Comparison of ENCODE assay signal across 1 cellular context in the genomic region with DNA sequence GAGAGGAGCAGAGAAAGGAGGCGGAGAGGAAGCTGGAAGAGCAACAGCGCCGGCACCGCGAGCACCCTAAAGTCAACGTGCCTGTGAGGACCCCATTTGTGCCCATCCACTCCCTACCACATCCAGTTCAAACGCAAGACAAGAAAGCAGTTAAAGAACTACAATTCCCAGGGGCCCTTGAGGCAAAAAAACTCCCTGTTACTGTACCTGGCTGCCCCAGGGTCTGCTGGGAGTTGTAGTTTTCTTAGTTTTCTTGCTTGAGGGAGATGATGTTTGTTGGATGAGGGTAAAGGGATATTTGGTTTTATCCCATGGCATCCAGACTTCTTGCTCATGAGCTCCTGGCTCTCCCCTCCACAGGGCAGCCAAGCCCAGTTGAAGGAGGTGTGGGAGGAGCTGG.
A peak's percentile ranks its signal among the peaks of the same experiment; 100 is the strongest.
TF ChIP-seq lines count a peak whose summit lies in the region.

No MANE protein-coding gene starts in this region.

TF ChIP-seq in K562, 482 proteins besides CTCF, POLR2A, EP300 and RAD21:
- TF ChIP-seq, protein P1, sequence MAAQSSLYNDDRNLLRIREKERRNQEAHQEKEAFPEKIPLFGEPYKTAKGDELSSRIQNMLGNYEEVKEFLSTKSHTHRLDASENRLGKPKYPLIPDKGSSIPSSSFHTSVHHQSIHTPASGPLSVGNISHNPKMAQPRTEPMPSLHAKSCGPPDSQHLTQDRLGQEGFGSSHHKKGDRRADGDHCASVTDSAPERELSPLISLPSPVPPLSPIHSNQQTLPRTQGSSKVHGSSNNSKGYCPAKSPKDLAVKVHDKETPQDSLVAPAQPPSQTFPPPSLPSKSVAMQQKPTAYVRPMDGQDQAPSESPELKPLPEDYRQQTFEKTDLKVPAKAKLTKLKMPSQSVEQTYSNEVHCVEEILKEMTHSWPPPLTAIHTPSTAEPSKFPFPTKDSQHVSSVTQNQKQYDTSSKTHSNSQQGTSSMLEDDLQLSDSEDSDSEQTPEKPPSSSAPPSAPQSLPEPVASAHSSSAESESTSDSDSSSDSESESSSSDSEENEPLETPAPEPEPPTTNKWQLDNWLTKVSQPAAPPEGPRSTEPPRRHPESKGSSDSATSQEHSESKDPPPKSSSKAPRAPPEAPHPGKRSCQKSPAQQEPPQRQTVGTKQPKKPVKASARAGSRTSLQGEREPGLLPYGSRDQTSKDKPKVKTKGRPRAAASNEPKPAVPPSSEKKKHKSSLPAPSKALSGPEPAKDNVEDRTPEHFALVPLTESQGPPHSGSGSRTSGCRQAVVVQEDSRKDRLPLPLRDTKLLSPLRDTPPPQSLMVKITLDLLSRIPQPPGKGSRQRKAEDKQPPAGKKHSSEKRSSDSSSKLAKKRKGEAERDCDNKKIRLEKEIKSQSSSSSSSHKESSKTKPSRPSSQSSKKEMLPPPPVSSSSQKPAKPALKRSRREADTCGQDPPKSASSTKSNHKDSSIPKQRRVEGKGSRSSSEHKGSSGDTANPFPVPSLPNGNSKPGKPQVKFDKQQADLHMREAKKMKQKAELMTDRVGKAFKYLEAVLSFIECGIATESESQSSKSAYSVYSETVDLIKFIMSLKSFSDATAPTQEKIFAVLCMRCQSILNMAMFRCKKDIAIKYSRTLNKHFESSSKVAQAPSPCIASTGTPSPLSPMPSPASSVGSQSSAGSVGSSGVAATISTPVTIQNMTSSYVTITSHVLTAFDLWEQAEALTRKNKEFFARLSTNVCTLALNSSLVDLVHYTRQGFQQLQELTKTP (IDR thresholded peaks at IDR 0.05; ENCODE audit: low read depth in 1 of 2, partially characterized antibody in 2 of 2) = peak in 1 of 2 experiments; percentile 98
- TF ChIP-seq SIX5 (IDR thresholded peaks at IDR 0.05; ENCODE audit: borderline replicate concordance in 1 of 2, insufficient read depth in 1 of 2, low read depth in 1 of 2, low read length in 2 of 2) (peak; percentile 91 to 97), ZNF644 (tag; IDR thresholded peaks at IDR 0.05; ENCODE audit: low read depth) (0 out of 2 replicates have a peak, but pooled peaks have one; percentile 60), CREM (IDR thresholded peaks at IDR 0.05; ENCODE audit: low read depth) (0 out of 2 replicates have a peak, but pooled peaks have one; percentile 30), CHD4 (IDR thresholded peaks at IDR 0.05; ENCODE audit: insufficient read depth, insufficient replicate concordance, low read depth, low read length, poor library complexity, severe bottlenecking) (no peak), ZNF766 (CRISPR knock-in tag; conservative IDR thresholded peaks at IDR 0.05) (0 out of 2 replicates have a peak, but pooled peaks have one; percentile 47), MBD2 (IDR thresholded peaks at IDR 0.05; ENCODE audit: borderline replicate concordance, low read depth) (peak; percentile 57; the same call in 1 of the 2 replicates), ZBTB17 (CRISPR knock-in tag; IDR thresholded peaks at IDR 0.05) (no peak), ELF1 (tag; IDR thresholded peaks at IDR 0.05) (no peak), ZBTB11 (CRISPR knock-in tag; IDR thresholded peaks at IDR 0.05) (peak in 1 of 3 experiments; percentile 38; a peak in 1 of 6 replicates), ZNF143 (CRISPR knock-in tag; IDR thresholded peaks at IDR 0.05) (peak; percentile 93), ZNF639 (CRISPR knock-in tag; conservative IDR thresholded peaks at IDR 0.05 in 1 of 2, IDR thresholded peaks at IDR 0.05 in 1 of 2) (0 out of 4 replicates have a peak, but pooled peaks of 1 of the 2 experiments have one; percentile 35), ATF7 (IDR thresholded peaks at IDR 0.05) (no peak), ZNF395 (CRISPR knock-in tag; IDR thresholded peaks at IDR 0.05) (peak; percentile 44; the same call in 1 of the 2 replicates), HCFC1 (IDR thresholded peaks at IDR 0.05; ENCODE audit: low read depth, low read length) (peak; percentile 94), ZNF592 (IDR thresholded peaks at IDR 0.05) (peak; percentile 65; the same call in 1 of the 2 replicates)
- TF ChIP-seq, protein P2, sequence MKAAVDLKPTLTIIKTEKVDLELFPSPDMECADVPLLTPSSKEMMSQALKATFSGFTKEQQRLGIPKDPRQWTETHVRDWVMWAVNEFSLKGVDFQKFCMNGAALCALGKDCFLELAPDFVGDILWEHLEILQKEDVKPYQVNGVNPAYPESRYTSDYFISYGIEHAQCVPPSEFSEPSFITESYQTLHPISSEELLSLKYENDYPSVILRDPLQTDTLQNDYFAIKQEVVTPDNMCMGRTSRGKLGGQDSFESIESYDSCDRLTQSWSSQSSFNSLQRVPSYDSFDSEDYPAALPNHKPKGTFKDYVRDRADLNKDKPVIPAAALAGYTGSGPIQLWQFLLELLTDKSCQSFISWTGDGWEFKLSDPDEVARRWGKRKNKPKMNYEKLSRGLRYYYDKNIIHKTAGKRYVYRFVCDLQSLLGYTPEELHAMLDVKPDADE (conservative IDR thresholded peaks at IDR 0.05; ENCODE audit: control insufficient read depth, low read depth, low read length) = peak; percentile 83; the same call in 1 of the 2 replicates
- TF ChIP-seq, protein P3, sequence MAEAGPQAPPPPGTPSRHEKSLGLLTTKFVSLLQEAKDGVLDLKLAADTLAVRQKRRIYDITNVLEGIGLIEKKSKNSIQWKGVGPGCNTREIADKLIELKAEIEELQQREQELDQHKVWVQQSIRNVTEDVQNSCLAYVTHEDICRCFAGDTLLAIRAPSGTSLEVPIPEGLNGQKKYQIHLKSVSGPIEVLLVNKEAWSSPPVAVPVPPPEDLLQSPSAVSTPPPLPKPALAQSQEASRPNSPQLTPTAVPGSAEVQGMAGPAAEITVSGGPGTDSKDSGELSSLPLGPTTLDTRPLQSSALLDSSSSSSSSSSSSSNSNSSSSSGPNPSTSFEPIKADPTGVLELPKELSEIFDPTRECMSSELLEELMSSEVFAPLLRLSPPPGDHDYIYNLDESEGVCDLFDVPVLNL (CRISPR knock-in tag; IDR thresholded peaks at IDR 0.05; ENCODE audit: low read depth) = no peak
- TF ChIP-seq, protein P4, sequence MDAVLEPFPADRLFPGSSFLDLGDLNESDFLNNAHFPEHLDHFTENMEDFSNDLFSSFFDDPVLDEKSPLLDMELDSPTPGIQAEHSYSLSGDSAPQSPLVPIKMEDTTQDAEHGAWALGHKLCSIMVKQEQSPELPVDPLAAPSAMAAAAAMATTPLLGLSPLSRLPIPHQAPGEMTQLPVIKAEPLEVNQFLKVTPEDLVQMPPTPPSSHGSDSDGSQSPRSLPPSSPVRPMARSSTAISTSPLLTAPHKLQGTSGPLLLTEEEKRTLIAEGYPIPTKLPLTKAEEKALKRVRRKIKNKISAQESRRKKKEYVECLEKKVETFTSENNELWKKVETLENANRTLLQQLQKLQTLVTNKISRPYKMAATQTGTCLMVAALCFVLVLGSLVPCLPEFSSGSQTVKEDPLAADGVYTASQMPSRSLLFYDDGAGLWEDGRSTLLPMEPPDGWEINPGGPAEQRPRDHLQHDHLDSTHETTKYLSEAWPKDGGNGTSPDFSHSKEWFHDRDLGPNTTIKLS (IDR thresholded peaks at IDR 0.05; ENCODE audit: borderline replicate concordance, low read depth) = peak; percentile 61; the same call in 1 of the 2 replicates
